In genomic region chr10:60816624-60817023, GRCh38 we compare ENCODE assay signal across 8 cellular contexts. TPM values are rescaled to one million over a fixed set of nuclear protein-coding genes. Genes with fewer than 3 reads are reported as not detected.
DNase-seq lines count a peak whose midpoint lies in the region; TF ChIP-seq lines count a peak whose summit lies in the region.

No MANE protein-coding gene starts in this region.

- no peaks in the 10 kb centered on the region for H3K79me2 ChIP-seq in GM23248 (ENCODE audit: insufficient read depth)
- H3K79me2 ChIP-seq in Karpas-422 (ENCODE audit: low read length): no peaks in the 10 kb centered on the region

- H3K9me2 ChIP-seq in GM23248 (ENCODE audit: insufficient read depth) (no peaks in the 10 kb centered on the region), Karpas-422 (replicated peaks; ENCODE audit: insufficient read depth, low read length) (no peaks in the 10 kb centered on the region)

- H3K27ac ChIP-seq in 22Rv1 (no peak overlapping the region), GM23248 (no peak overlapping the region), Karpas-422 (ENCODE audit: low read length) (no peak overlapping the region), RWPE1 (no peak overlapping the region), stomach (peak overlapping the region in 2 of 5 donors; percentile 37 to 59)

- H3K9me3 ChIP-seq in GM23248 (ENCODE audit: low read depth): no peaks in the 10 kb centered on the region
- H3K9me3 ChIP-seq in Karpas-422 (ENCODE audit: low read length): no peaks in the 10 kb centered on the region
- H3K9me3 ChIP-seq in stomach: no peaks in the 10 kb centered on the region

- no peaks in the 10 kb centered on the region for H3K36me3 ChIP-seq in GM23248 (ENCODE audit: low read depth)
- H3K36me3 ChIP-seq in Karpas-422 (ENCODE audit: insufficient read depth, low read length): no peaks in the 10 kb centered on the region
- H3K36me3 ChIP-seq in kidney epithelial cell (ENCODE audit: control insufficient read depth, insufficient read depth, low read length): no peaks in the 10 kb centered on the region
- H3K36me3 ChIP-seq in stomach: no peaks in the 10 kb centered on the region

- no peak overlapping the region for H3K9ac ChIP-seq in GM23248
- no peak overlapping the region for H3K9ac ChIP-seq in Karpas-422 (ENCODE audit: low read length)

- H3K27me3 ChIP-seq in GM23248 (replicated peaks; ENCODE audit: insufficient read depth) (no peaks in the 10 kb centered on the region), Karpas-422 (ENCODE audit: low read length) (no peaks in the 10 kb centered on the region), kidney epithelial cell (ENCODE audit: control insufficient read depth, insufficient read depth, low read length) (no peaks in the 10 kb centered on the region), stomach (no peaks in the 10 kb centered on the region)

- no peak for TF ChIP-seq POLR2A in stomach (IDR thresholded peaks at IDR 0.05)

- peaks cover 35% of the 10 kb centered on the region for H3F3A ChIP-seq in GM23248 (ENCODE audit: insufficient read depth)

- POLR2A ChIA-PET in RWPE1 (lab: Yijun Ruan, JAX; ENCODE audit: low non-redundant PET): no interaction called here

- DNase-seq in ELR (ENCODE audit: low read depth) (peak; percentile 82), GM23248 (peak; percentile 93), Karpas-422 (peak; percentile 85), RWPE1 (ENCODE audit: low spot score) (peak; percentile 85), cerebellum (ENCODE audit: low spot score) (peak; percentile 63), kidney epithelial cell (ENCODE audit: low read depth) (no peak), stomach (peak; percentile 32)

- CTCF ChIA-PET in RWPE1 (lab: Yijun Ruan, JAX): interaction anchor here (0.6 to 1.0 kb wide), 2 partner anchors 44 to 197 kb away, joined by 3 read pairs; no protein-coding TSS in a partner anchor

- in situ Hi-C loops in GM23248 (cut with MboI): loop anchor here (10.0 to 25.0 kb wide), 3 partner anchors 148 to 921 kb away; no protein-coding TSS in a partner anchor

- H3K4me2 ChIP-seq in GM23248 (ENCODE audit: unreplicated experiment) (peak overlapping the region; percentile 24), Karpas-422 (ENCODE audit: low read depth, low read length, poor library complexity, severe bottlenecking) (peak overlapping the region; percentile 6)

- no peak overlapping the region for H3K4me3 ChIP-seq in GM23248
- no peak overlapping the region for H3K4me3 ChIP-seq in Karpas-422 (ENCODE audit: low read length)
- H3K4me3 ChIP-seq in kidney epithelial cell (ENCODE audit: low read depth, low read length): no peak overlapping the region
- H3K4me3 ChIP-seq in stomach: peak overlapping the region in 1 of 4 donors; percentile 8

- no peak overlapping the region for H2AFZ ChIP-seq in GM23248
- H2AFZ ChIP-seq in Karpas-422 (ENCODE audit: low read length): no peak overlapping the region

- TF ChIP-seq EP300 in stomach (IDR thresholded peaks at IDR 0.05): no peak

- intact Hi-C loops in stomach (cut with DNase I; ENCODE audit: low total_unique reads): loop anchor here (5.0 kb wide), 1 partner anchor 466 kb away; no protein-coding TSS in a partner anchor

- peak; percentile 86 for TF ChIP-seq CTCF in 22Rv1 (IDR thresholded peaks at IDR 0.05)
- TF ChIP-seq CTCF in RWPE1 (conservative IDR thresholded peaks at IDR 0.05; ENCODE audit: low read depth): peak; percentile 81
- TF ChIP-seq CTCF in kidney epithelial cell (IDR thresholded peaks at IDR 0.05; ENCODE audit: insufficient read depth, low read length, poor library complexity, severe bottlenecking): peak; percentile 76
- TF ChIP-seq CTCF in stomach (IDR thresholded peaks at IDR 0.05): peak in 5 of 7 experiments; percentile 52 to 80 (median 63)

- H4K20me1 ChIP-seq in GM23248 (ENCODE audit: insufficient read depth): no peaks in the 10 kb centered on the region
- H4K20me1 ChIP-seq in Karpas-422 (ENCODE audit: insufficient read depth, low read depth, low read length): no peaks in the 10 kb centered on the region

- H3K4me1 ChIP-seq in GM23248 (ENCODE audit: insufficient read depth): peaks cover 41% of the 10 kb centered on the region
- peaks cover 4% of the 10 kb centered on the region for H3K4me1 ChIP-seq in Karpas-422 (ENCODE audit: low read length)
- H3K4me1 ChIP-seq in stomach: peaks cover 0 to 29% (median 16%) of the 10 kb centered on the region in 4 donors

- 2 to 5% methylated on average over 3 of the region's 3 CpGs for WGBS in GM23248 (ENCODE audit: low coverage in 1 of 2, low lambda C conversion rate in 2 of 2, missing lambda C conversion rate in 2 of 2), 2 experiments
- 10 to 15% (median 13%) methylated on average over 3 of the region's 3 CpGs for WGBS in stomach, 5 donors

RNA-seq across cellular contexts. Expression of gene CDK1, which starts 38.3 kb away (rescaled TPM):
- total RNA-seq in GM23248 (2014; rRNA removed; shearing (Covaris generic)): 33.5 and 40.5 TPM in 2 replicates
- polyA plus RNA-seq in GM23248 (2016; fragmentation: Nextera tagmentation; extraction: Ambion mirVana) (38.4 and 43.2 TPM in 2 replicates), stomach (10 to 100 TPM in 2 of 3 donors, 1 to 10 TPM in 1; 6.0 to 17.2 (median 13.6) TPM)
- total RNA-seq in Karpas-422 (2014; rRNA removed; shearing (Covaris generic); ENCODE audit: low replicate concordance): 54.4 and 129 TPM in 2 replicates
- total RNA-seq in cerebellum (46.9 TPM), kidney epithelial cell (15.8 and 16.2 TPM in 2 replicates), stomach (10 to 100 TPM in 1 of 5 donors, 1 to 10 TPM in 4; 1.8 to 33.2 (median 2.6) TPM)
